8 cellular contexts compared by ENCODE assay signal in genomic region chr16:10971560-10971961, GRCh38. TPM values are rescaled to one million over a fixed set of nuclear protein-coding genes. Genes with fewer than 3 reads are reported as not detected.
DNase-seq lines count a peak whose midpoint lies in the region; ATAC-seq and TF ChIP-seq lines count a peak whose summit lies in the region.

No MANE protein-coding gene starts in this region.

- ATAC-seq in GM21526 (IDR thresholded peaks at IDR 0.05; ENCODE audit: low FRiP score, unreplicated experiment) = no peak
- no peak for ATAC-seq in GM18505 (IDR thresholded peaks at IDR 0.05; ENCODE audit: unreplicated experiment)

- POLR2A ChIA-PET in AG04450 (lab: Yijun Ruan, JAX) = interaction anchor here (0.5 to 2.3 kb wide), 5 partner anchors 107 to 286 kb away, joined by 3 to 26 read pairs (median 4); partner anchors contain the start of gene SOCS1

- H3K4me3 Mint-ChIP-seq in T-helper 2 cell treated with Interferon-gamma antibody and Interleukin-4, amounts not matched to agents 5 μg/mL and 100 μg/mL, for 36 hours = peak overlapping the region; percentile 77

- H3K4me3 ChIP-seq in AG04450 (ENCODE audit: low read depth, low read length) (no peak overlapping the region), epithelial cell of esophagus (ENCODE audit: low read length) (no peak overlapping the region)

- no peak for TF ChIP-seq POLR2A in GM18505 (IDR thresholded peaks at IDR 0.05; ENCODE audit: borderline replicate concordance, extremely low read depth, insufficient read depth, insufficient read length)

- no peaks in the 10 kb centered on the region for H3K9me3 Mint-ChIP-seq in T-helper 2 cell treated with Interferon-gamma antibody and Interleukin-4, amounts not matched to agents 5 μg/mL and 100 μg/mL, for 36 hours

- H3K4me1 Mint-ChIP-seq in T-helper 2 cell treated with Interferon-gamma antibody and Interleukin-4, amounts not matched to agents 5 μg/mL and 100 μg/mL, for 36 hours (ENCODE audit: low read depth) = peaks cover 65% of the 10 kb centered on the region

- H3K27me3 ChIP-seq in AG04450 (ENCODE audit: control insufficient read depth, insufficient read depth, low read length) = no peaks in the 10 kb centered on the region

- CTCF ChIA-PET in AG04450 (lab: Charles Lee) = interaction anchor here (0.6 to 3.7 kb wide), 20 partner anchors 9 to 416 kb away, joined by 3 to 45 read pairs (median 4); partner anchors contain the start of gene SOCS1

- peak; percentile 88 for DNase-seq in AG04450 (ENCODE audit: low read depth, low spot score)
- peak; percentile 87 for DNase-seq in GM03348 (ENCODE audit: low spot score)
- peak; percentile 80 for DNase-seq in NCI-H146 (lab: John Stamatoyannopoulos, UW)
- DNase-seq in T-helper 2 cell treated with Interferon-gamma antibody and Interleukin-4, amounts not matched to agents 5 μg/mL and 100 μg/mL, for 36 hours (ENCODE audit: low spot score) = no peak
- DNase-seq in epithelial cell of esophagus (ENCODE audit: low read depth) = peak; percentile 80
- peak; percentile 76 for DNase-seq in midbrain (lab: John Stamatoyannopoulos, UW)

- no peaks in the 10 kb centered on the region for H3K9me3 ChIP-seq in AG04450 (ENCODE audit: control insufficient read depth, insufficient read depth, low read length)

- H3K27ac ChIP-seq in AG04450 (ENCODE audit: low read depth, low read length) = peak overlapping the region; percentile 4

- no peaks in the 10 kb centered on the region for H3K27me3 Mint-ChIP-seq in T-helper 2 cell treated with Interferon-gamma antibody and Interleukin-4, amounts not matched to agents 5 μg/mL and 100 μg/mL, for 36 hours (ENCODE audit: low read depth)

- H3K36me3 Mint-ChIP-seq in T-helper 2 cell treated with Interferon-gamma antibody and Interleukin-4, amounts not matched to agents 5 μg/mL and 100 μg/mL, for 36 hours (ENCODE audit: low read depth) = peaks cover 37% of the 10 kb centered on the region

- H3K27ac Mint-ChIP-seq in T-helper 2 cell treated with Interferon-gamma antibody and Interleukin-4, amounts not matched to agents 5 μg/mL and 100 μg/mL, for 36 hours = no peak overlapping the region

- TF ChIP-seq CTCF in AG04450 (IDR thresholded peaks at IDR 0.05; ENCODE audit: low read depth, low read length) (peak; percentile 75), epithelial cell of esophagus (IDR thresholded peaks at IDR 0.05; ENCODE audit: insufficient read depth, low read depth, low read length, missing control alignments) (peak; percentile 69)

RNA-seq across cellular contexts. Expression of gene CLEC16A, which starts 27.2 kb away (rescaled TPM):
- polyA plus RNA-seq in AG04450 (2011; rRNA removed) = 11.9 and 13.7 TPM in 2 replicates
- 43.9 and 49.8 TPM in 2 replicates for polyA minus RNA-seq in AG04450 (2011; rRNA and poly(A)+ RNA removed)

RNA-seq across cellular contexts. Expression of gene DEXI, which starts 29.3 kb away (rescaled TPM):
- polyA plus RNA-seq in AG04450 (2011; rRNA removed) = 37.3 and 49.3 TPM in 2 replicates
- polyA minus RNA-seq in AG04450 (2011; rRNA and poly(A)+ RNA removed) = 30.8 and 35.0 TPM in 2 replicates
